ENCODE assay signal across 12 cellular contexts in the genomic region with DNA sequence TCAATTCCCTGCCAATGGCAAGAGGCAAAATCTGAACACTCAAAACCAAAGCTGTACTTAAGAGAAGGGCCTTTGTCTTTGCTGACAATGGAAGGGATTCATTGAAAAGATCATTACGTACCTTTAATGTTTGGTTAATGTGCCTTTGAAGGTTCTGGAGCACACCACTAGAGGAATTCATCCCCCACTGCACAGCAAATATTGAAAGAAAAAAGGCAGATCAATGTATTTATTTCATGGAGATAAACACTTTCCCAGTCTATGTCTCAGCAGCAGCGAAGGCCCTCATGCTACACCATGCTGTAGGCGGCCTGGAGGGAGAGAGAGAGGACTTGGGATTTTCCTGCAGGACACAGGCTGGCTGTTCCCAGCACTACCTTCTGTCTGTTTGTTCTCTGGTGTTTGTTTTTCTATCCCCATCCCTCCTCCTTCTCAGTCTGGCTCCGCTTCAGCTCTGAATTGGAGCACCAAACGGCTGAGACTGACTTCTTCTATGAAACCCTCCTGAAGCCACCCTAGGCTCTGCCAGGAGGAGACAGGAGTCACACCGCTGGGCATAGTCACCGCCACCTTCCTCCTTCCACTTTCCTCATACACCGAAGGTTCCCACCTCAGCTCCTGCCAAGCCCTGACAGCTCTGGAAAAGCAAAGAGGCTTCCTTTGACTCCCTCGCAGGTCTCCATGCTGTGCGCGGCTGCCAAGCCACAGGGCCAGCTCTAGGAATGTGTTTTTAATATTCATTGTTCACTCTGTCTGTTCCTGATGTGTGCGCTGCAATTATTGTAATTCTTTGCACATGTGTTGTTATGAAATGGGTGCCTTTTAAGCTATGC.
DNase-seq lines count a peak whose midpoint lies in the region; ATAC-seq, FAIRE-seq and TF ChIP-seq lines count a peak whose summit lies in the region.
"Had no signal": no experiment of that assay in that cellular context is flagged by ENCODE, and none has a peak within 500 bp of the region (broad histone marks: within the 10 kb centered on the region; RNA-seq: fewer than 3 reads in every experiment).

No MANE protein-coding gene starts in this region.

- H3K27me3 Mint-ChIP-seq in astrocyte (ENCODE audit: low read depth, unreplicated experiment), result no peaks in the 10 kb centered on the region

- no peak for TF ChIP-seq POLR2A in A549 (IDR thresholded peaks at IDR 0.05; ENCODE audit: low read length)

- no peaks in the 10 kb centered on the region for H3K27me3 ChIP-seq in astrocyte (ENCODE audit: insufficient read depth, low read length)
- H3K27me3 ChIP-seq in trophoblast cell (ENCODE audit: insufficient read depth, low read length), result no peaks in the 10 kb centered on the region

- H2BK5ac ChIP-seq in trophoblast cell (ENCODE audit: low read depth, low read length, poor library complexity), result no peak overlapping the region

- no peak overlapping the region for H3K14ac ChIP-seq in trophoblast cell (ENCODE audit: low read length)

- peaks cover 3% of the 10 kb centered on the region for H3K4me1 Mint-ChIP-seq in astrocyte (ENCODE audit: low read depth, unreplicated experiment)

- no peak for TF ChIP-seq EP300 in A549 (IDR thresholded peaks at IDR 0.05)

- no peak overlapping the region for H3K23ac ChIP-seq in trophoblast cell (ENCODE audit: low read length)

- no peak overlapping the region for H4K91ac ChIP-seq in trophoblast cell (ENCODE audit: low read depth, low read length)

- WGBS in A549 (ENCODE audit: missing lambda C conversion rate), result 53% methylated on average over 12 of the region's 12 CpGs
- no CpG with 5 or more reads among the region's 12 CpGs for WGBS in trophoblast cell (ENCODE audit: extremely low coverage, insufficient coverage, insufficient read length)

- H3K9ac ChIP-seq in astrocyte (ENCODE audit: low read length) (peak overlapping the region; percentile 7), trophoblast cell (ENCODE audit: low read length) (no peak overlapping the region)

- H3K36me3 Mint-ChIP-seq in astrocyte (ENCODE audit: low read depth, unreplicated experiment), result no peaks in the 10 kb centered on the region

- no peak for TF ChIP-seq RAD21 in A549 (conservative IDR thresholded peaks at IDR 0.05 in 1 of 2, IDR thresholded peaks at IDR 0.05 in 1 of 2)

- peak in 1 of 2 experiments; percentile 36 for DNase-seq in A549 (ENCODE audit: low read depth in 1 of 2, low spot score in 1 of 2)
- peak; percentile 82 for DNase-seq in NCI-H1694 (lab: John Stamatoyannopoulos, UW)
- DNase-seq in astrocyte (ENCODE audit: low read depth), result peak; percentile 52
- DNase-seq in medulla oblongata (ENCODE audit: extremely low spot score), result peak; percentile 56
- DNase-seq in trophoblast cell, result no peak
- DNase-seq: activated effector memory CD4-positive, alpha-beta T cell treated with anti-CD3 and anti-CD28 coated beads, Interleukin-2, amount 50 U/mL, for 16 hours; NCI-H524 treated with DMSO at 0.1 percent for 48 hours; T-helper 9 cell had no signal

- H3K9me3 ChIP-seq in A549 (no peaks in the 10 kb centered on the region), astrocyte (ENCODE audit: insufficient read depth, low read depth, low read length) (no peaks in the 10 kb centered on the region), trophoblast cell (ENCODE audit: insufficient read depth, low read depth, low read length) (no peaks in the 10 kb centered on the region)

- FAIRE-seq in A549 (lab: Jason Lieb, UNC) (no peak), astrocyte (lab: Jason Lieb, UNC) (no peak)
- FAIRE-seq: GM12892 had no signal

- no peak overlapping the region for H4K12ac ChIP-seq in trophoblast cell (ENCODE audit: low read depth, low read length)

- no peak overlapping the region for H3K27ac Mint-ChIP-seq in astrocyte (ENCODE audit: unreplicated experiment)

- H3K79me1 ChIP-seq in trophoblast cell (ENCODE audit: low read length), result peaks cover 2% of the 10 kb centered on the region

- POLR2A ChIA-PET in A549 (lab: Yijun Ruan, JAX), result no interaction called here

- H3K36me3 ChIP-seq in astrocyte (ENCODE audit: insufficient read depth, low read length) (no peaks in the 10 kb centered on the region), trophoblast cell (ENCODE audit: control insufficient read depth in 1 of 2, insufficient read depth in 2 of 2, low read length in 2 of 2) (peaks cover 0 to 2% of the 10 kb centered on the region in 2 experiments)

- H2AK5ac ChIP-seq in trophoblast cell (ENCODE audit: low read length), result no peak overlapping the region

- H2BK12ac ChIP-seq in trophoblast cell (ENCODE audit: low read length), result no peak overlapping the region

- H3K27ac ChIP-seq in A549 (peak overlapping the region in 1 of 2 experiments; percentile 18; a peak in 1 of 6 replicates), astrocyte (ENCODE audit: low read depth, low read length) (no peak overlapping the region), trophoblast cell (ENCODE audit: low read depth, low read length) (no peak overlapping the region)

- H3K4me1 ChIP-seq in A549 (peaks cover 7% of the 10 kb centered on the region; the same call in 2 of the 3 replicates), astrocyte (ENCODE audit: insufficient read depth, low read length) (peaks cover 2% of the 10 kb centered on the region), trophoblast cell (ENCODE audit: control insufficient read depth in 1 of 2, insufficient read depth in 2 of 2, low read length in 2 of 2) (peaks cover 0 to 4% of the 10 kb centered on the region in 2 experiments)

- no peak overlapping the region for H3K18ac ChIP-seq in trophoblast cell (ENCODE audit: low read length)

- CTCF ChIA-PET in A549 (lab: Yijun Ruan, JAX), result no interaction called here

- H4K8ac ChIP-seq in trophoblast cell (ENCODE audit: low read depth, low read length), result no peak overlapping the region

- no peak for TF ChIP-seq CTCF in A549 (IDR thresholded peaks at IDR 0.05)
- no peak for TF ChIP-seq CTCF in astrocyte (IDR thresholded peaks at IDR 0.05; ENCODE audit: insufficient read depth, low read depth, low read length)

- H2BK120ac ChIP-seq in trophoblast cell (ENCODE audit: insufficient read depth, low read length, poor library complexity), result no peak overlapping the region

- H3K4ac ChIP-seq in trophoblast cell (ENCODE audit: low read depth, low read length), result no peak overlapping the region

- H2AFZ ChIP-seq in astrocyte (ENCODE audit: low read depth, low read length) (peak overlapping the region; percentile 69), trophoblast cell (ENCODE audit: insufficient read depth, low read length, poor library complexity) (no peak overlapping the region)

- no peaks in the 10 kb centered on the region for H4K20me1 ChIP-seq in astrocyte (ENCODE audit: insufficient read depth, low read length)

- no peak overlapping the region for H3K4me3 Mint-ChIP-seq in astrocyte (ENCODE audit: unreplicated experiment)

- H3K79me2 ChIP-seq in astrocyte (ENCODE audit: insufficient read depth, low read length), result no peaks in the 10 kb centered on the region
- no peaks in the 10 kb centered on the region for H3K79me2 ChIP-seq in trophoblast cell (ENCODE audit: control insufficient read depth, insufficient read depth, low read length, poor library complexity)

- H3K9me3 Mint-ChIP-seq in astrocyte (ENCODE audit: unreplicated experiment), result no peaks in the 10 kb centered on the region

- H3K4me3 ChIP-seq in A549 (no peak overlapping the region), astrocyte (ENCODE audit: insufficient read depth, low read depth, low read length) (no peak overlapping the region), trophoblast cell (ENCODE audit: low read depth, low read length) (no peak overlapping the region)

- peak overlapping the region; percentile 9; the same call in 1 of the 3 replicates for H3K4me2 ChIP-seq in A549
- H3K4me2 ChIP-seq in astrocyte (ENCODE audit: low read length), result peak overlapping the region; percentile 72
- no peak overlapping the region for H3K4me2 ChIP-seq in trophoblast cell (ENCODE audit: low read length)

- ATAC-seq in A549 (peak; percentile 51 to 86; a peak in 5 of 6 replicates), HG03108 (IDR thresholded peaks at IDR 0.05; ENCODE audit: unreplicated experiment) (no peak), GM21381 (IDR thresholded peaks at IDR 0.05; ENCODE audit: unreplicated experiment) (no peak)
- ATAC-seq in activated CD4-positive, CD25-positive, alpha-beta regulatory T cell treated with anti-CD3 and anti-CD28 coated beads, Interleukin-2, amount 50 U/mL, for 24 hours, result no peak

TF ChIP-seq in A549, 52 proteins besides CTCF, POLR2A, EP300 and RAD21 (continues in another document):
- TF ChIP-seq RARB (CRISPR knock-in tag; IDR thresholded peaks at IDR 0.05), result no peak
- TF ChIP-seq MYC (IDR thresholded peaks at IDR 0.05; ENCODE audit: borderline replicate concordance, low read length), result no peak
- TF ChIP-seq CEBPB (IDR thresholded peaks at IDR 0.05), result no peak
- TF ChIP-seq GATA3 (IDR thresholded peaks at IDR 0.05; ENCODE audit: borderline replicate concordance), result no peak
- no peak for TF ChIP-seq NR3C1 (IDR thresholded peaks at IDR 0.05)
- no peak for TF ChIP-seq KDM5A (IDR thresholded peaks at IDR 0.05)
- TF ChIP-seq TFCP2L1 (CRISPR knock-in tag; IDR thresholded peaks at IDR 0.05), result no peak
- TF ChIP-seq CHD4 (IDR thresholded peaks at IDR 0.05; ENCODE audit: borderline replicate concordance), result no peak
- TF ChIP-seq SMC3 (IDR thresholded peaks at IDR 0.05), result no peak
- no peak for TF ChIP-seq HOXB5 (CRISPR knock-in tag; IDR thresholded peaks at IDR 0.05)
- no peak for TF ChIP-seq FOSL2 (IDR thresholded peaks at IDR 0.05)
- TF ChIP-seq FOSL2 (CRISPR knock-in tag; IDR thresholded peaks at IDR 0.05), result no peak
- no peak for TF ChIP-seq EHF (CRISPR knock-in tag; IDR thresholded peaks at IDR 0.05)
- TF ChIP-seq HDAC2 (IDR thresholded peaks at IDR 0.05), result no peak

Comparison
In these comparisons a context has a peak if more than half of its experiments do, and no peak if none do; other contexts are left out.
1. ATAC-seq: peak in A549 (2 of 2); none in activated CD4-positive, CD25-positive, alpha-beta regulatory T cell treated with anti-CD3 and anti-CD28 coated beads, Interleukin-2, amount 50 U/mL, for 24 hours (0 of 2), HG03108 (single experiment) and GM21381 (single experiment).
2. DNase-seq: peak in NCI-H1694 (single experiment), astrocyte (single experiment) and medulla oblongata (single experiment); none in trophoblast cell (0 of 2).